Comparison of ENCODE assay signal across 8 cellular contexts in the genomic region with DNA sequence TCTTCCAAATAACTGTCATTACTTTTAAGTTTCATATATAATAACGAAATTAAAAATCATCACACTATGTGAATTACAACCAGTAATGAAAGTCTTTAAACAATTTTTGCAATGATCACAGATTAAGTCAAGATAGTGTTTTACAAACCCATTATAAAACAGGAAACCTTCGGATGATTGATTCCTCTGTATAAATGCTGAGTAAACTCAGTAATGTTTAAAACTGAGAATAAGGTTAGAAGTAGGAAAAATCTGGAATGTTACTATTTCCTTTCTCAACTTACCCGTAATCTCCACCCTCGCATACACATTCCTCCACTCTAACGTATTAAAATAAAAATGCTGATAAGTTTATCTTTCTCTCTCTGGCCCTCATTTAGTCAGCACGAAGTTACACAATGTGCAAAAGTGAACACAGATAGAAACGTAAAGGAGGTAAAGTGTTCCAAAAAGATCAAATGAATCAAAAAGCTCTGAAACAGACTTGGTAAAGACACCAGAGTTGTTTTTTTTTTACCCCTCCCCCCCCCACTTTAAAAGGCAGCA. TPM values are rescaled to one million over a fixed set of nuclear protein-coding genes. Genes with fewer than 3 reads are reported as not detected.
A peak's percentile ranks its signal among the peaks of the same experiment; 100 is the strongest.
DNase-seq lines count a peak whose midpoint lies in the region; ATAC-seq and TF ChIP-seq lines count a peak whose summit lies in the region.

No MANE protein-coding gene starts in this region.

- peaks cover 0 to 1% (median 0%) of the 10 kb centered on the region in 9 donors for H3K9me3 Mint-ChIP-seq in naive thymus-derived CD8-positive, alpha-beta T cell

- H3K4me3 Mint-ChIP-seq in naive thymus-derived CD8-positive, alpha-beta T cell = peak overlapping the region; percentile 95 to 100 (median 99)

- H3K4me3 ChIP-seq in LNCaP clone FGC (ENCODE audit: low read depth, low read length) = peak overlapping the region; percentile 96

- peak; percentile 17 for DNase-seq in AG20443 (ENCODE audit: low spot score)
- no peak for DNase-seq in LNCaP clone FGC (ENCODE audit: low read depth)
- peak; percentile 26 for DNase-seq in dermis blood vessel endothelial cell
- DNase-seq in naive thymus-derived CD8-positive, alpha-beta T cell = no peak
- DNase-seq in NCI-H2107 treated with DMSO at 0.1 percent for 48 hours (lab: John Stamatoyannopoulos, UW; ENCODE audit: unreplicated experiment) = no peak

- peak overlapping the region; percentile 84 to 100 (median 99) for H3K27ac Mint-ChIP-seq in naive thymus-derived CD8-positive, alpha-beta T cell

- no peak for TF ChIP-seq CTCF in LNCaP clone FGC (IDR thresholded peaks at IDR 0.05; ENCODE audit: control insufficient read depth, extremely low read depth, insufficient read depth)

- no peaks in the 10 kb centered on the region for H3K27me3 Mint-ChIP-seq in naive thymus-derived CD8-positive, alpha-beta T cell

- POLR2A ChIA-PET in naive thymus-derived CD8-positive, alpha-beta T cell (lab: Charles Lee) = interaction anchor here (0.7 to 4.2 kb wide), 11 partner anchors 16 to 177 kb away, joined by 3 to 213 read pairs (median 6); partner anchors contain the start of genes RAB21, TBC1D15 and TMEM19

- H3K4me1 Mint-ChIP-seq in naive thymus-derived CD8-positive, alpha-beta T cell = peaks cover 17 to 65% (median 47%) of the 10 kb centered on the region in 4 donors

- no peak for ATAC-seq in naive thymus-derived CD8-positive, alpha-beta T cell
- ATAC-seq in GM21576 (IDR thresholded peaks at IDR 0.05; ENCODE audit: unreplicated experiment) = no peak
- ATAC-seq in HG03159 (IDR thresholded peaks at IDR 0.05; ENCODE audit: unreplicated experiment) = no peak
- ATAC-seq in GM21737 (IDR thresholded peaks at IDR 0.05; ENCODE audit: unreplicated experiment) = no peak

- H3K36me3 Mint-ChIP-seq in naive thymus-derived CD8-positive, alpha-beta T cell = peaks cover 10 to 39% (median 22%) of the 10 kb centered on the region in 3 donors

RNA-seq across cellular contexts. Expression of gene ZFC3H1, which starts 1.6 kb away (rescaled TPM):
- 22.8 and 32.5 TPM in 2 replicates for total RNA-seq in dermis blood vessel endothelial cell
- 100 to 1,000 TPM; 117 to 118 TPM for total RNA-seq in naive thymus-derived CD8-positive, alpha-beta T cell
- polyA plus RNA-seq in naive thymus-derived CD8-positive, alpha-beta T cell = 10 to 100 TPM; 19.1 to 28.5 (median 21.3) TPM

RNA-seq across cellular contexts. Expression of gene THAP2, which starts 2.1 kb away (rescaled TPM):
- total RNA-seq in dermis blood vessel endothelial cell = 3.6 and 3.8 TPM in 2 replicates
- total RNA-seq in naive thymus-derived CD8-positive, alpha-beta T cell = 10 to 100 TPM; 14.3 to 15.8 TPM
- 10 to 100 TPM in 1 of 3 donors, 1 to 10 TPM in 2; 9.6 to 11.6 (median 9.7) TPM for polyA plus RNA-seq in naive thymus-derived CD8-positive, alpha-beta T cell

RNA-seq across cellular contexts. Expression of gene TMEM19, which starts 23.8 kb away (rescaled TPM):
- 37.1 and 55.9 TPM in 2 replicates for total RNA-seq in dermis blood vessel endothelial cell
- 10 to 100 TPM; 22.0 to 30.5 TPM for total RNA-seq in naive thymus-derived CD8-positive, alpha-beta T cell
- polyA plus RNA-seq in naive thymus-derived CD8-positive, alpha-beta T cell = 10 to 100 TPM; 40.1 to 53.8 (median 43.5) TPM

Comparison
In these comparisons a context has a peak if more than half of its experiments do, and no peak if none do; other contexts are left out.
1. DNase-seq: peak in AG20443 (single experiment) and dermis blood vessel endothelial cell (single experiment); none in LNCaP clone FGC (single experiment), naive thymus-derived CD8-positive, alpha-beta T cell (0 of 10) and NCI-H2107 treated with DMSO at 0.1 percent for 48 hours (single experiment).